2 cellular contexts compared by ENCODE assay signal in genomic region chr17:49294126-49294525, GRCh38.
TF ChIP-seq lines count a peak whose summit lies in the region.

No MANE protein-coding gene starts in this region.

TF ChIP-seq in SK-N-SH treated with all-trans-retinoic acid at 6 μM for 48 hours, 23 proteins besides CTCF, POLR2A, EP300 and RAD21 (continued from another document):
- TF ChIP-seq PATZ1 (CRISPR knock-in tag; IDR thresholded peaks at IDR 0.05; ENCODE audit: borderline replicate concordance) (no peak), ISL1 (CRISPR knock-in tag; IDR thresholded peaks at IDR 0.05) (peak; percentile 44; the same call in 1 of the 2 replicates)
TF ChIP-seq in SK-N-SH treated with all-trans-retinoic acid at 6 μM for 48 hours: peak in this region for 1.

TF ChIP-seq in SK-N-SH, 30 proteins besides CTCF, POLR2A, EP300 and RAD21 (continued from another document):
- TF ChIP-seq ZBTB33 (IDR thresholded peaks at IDR 0.05; ENCODE audit: borderline replicate concordance, low read depth): no peak
- no peak for TF ChIP-seq ELF1 (IDR thresholded peaks at IDR 0.05)
- TF ChIP-seq FOXM1 (IDR thresholded peaks at IDR 0.05; ENCODE audit: low read depth): no peak
- TF ChIP-seq PBX3 (IDR thresholded peaks at IDR 0.05): no peak
- no peak for TF ChIP-seq IRF3 (IDR thresholded peaks at IDR 0.05; ENCODE audit: low read depth, low read length)
- no peak for TF ChIP-seq POLR2AphosphoS5 (IDR thresholded peaks at IDR 0.05; ENCODE audit: low read depth, low read length)
- no peak for TF ChIP-seq SMC3 (IDR thresholded peaks at IDR 0.05; ENCODE audit: low read depth, low read length)
- no peak for TF ChIP-seq JUND (IDR thresholded peaks at IDR 0.05)
